ENCODE assay signal across 1 cellular context in the genomic region with DNA sequence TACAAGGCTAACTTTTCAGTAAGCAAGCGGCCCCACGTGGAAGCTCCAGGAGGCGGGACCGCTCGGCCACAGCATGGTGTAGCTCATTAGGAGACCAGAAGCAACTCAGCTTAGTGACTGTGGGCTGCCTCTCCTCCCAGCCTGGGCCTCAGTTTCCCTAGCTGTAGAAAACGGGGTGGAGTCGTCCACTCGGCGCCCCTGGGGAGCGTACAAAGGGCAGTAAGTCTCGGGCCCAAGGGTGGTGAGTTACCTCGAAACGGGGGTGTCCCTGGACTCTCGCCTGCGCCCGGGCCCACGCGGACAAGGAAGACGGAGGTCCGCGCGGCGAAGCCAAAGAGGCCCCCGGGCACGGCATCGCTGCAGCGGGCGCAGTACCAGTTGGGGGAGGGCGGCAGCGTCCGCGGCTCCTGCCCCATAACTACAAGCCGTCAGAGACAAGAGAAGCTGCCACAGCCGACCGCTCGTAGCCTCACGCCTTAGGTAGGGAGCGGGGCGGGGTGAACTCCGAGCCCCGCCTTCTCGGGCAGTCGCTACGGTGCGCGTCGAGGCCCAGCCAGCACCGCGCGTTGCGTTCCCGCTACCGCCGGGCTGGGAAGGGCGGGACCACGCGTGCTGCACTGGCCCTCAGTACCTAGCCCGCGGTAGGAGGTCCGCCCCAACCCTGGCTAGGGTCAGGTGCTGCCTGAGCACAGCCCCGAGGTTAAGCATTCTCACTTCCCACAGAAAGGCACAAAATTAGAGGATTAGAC.
TF ChIP-seq lines count a peak whose summit lies in the region.

A gene with protein sequence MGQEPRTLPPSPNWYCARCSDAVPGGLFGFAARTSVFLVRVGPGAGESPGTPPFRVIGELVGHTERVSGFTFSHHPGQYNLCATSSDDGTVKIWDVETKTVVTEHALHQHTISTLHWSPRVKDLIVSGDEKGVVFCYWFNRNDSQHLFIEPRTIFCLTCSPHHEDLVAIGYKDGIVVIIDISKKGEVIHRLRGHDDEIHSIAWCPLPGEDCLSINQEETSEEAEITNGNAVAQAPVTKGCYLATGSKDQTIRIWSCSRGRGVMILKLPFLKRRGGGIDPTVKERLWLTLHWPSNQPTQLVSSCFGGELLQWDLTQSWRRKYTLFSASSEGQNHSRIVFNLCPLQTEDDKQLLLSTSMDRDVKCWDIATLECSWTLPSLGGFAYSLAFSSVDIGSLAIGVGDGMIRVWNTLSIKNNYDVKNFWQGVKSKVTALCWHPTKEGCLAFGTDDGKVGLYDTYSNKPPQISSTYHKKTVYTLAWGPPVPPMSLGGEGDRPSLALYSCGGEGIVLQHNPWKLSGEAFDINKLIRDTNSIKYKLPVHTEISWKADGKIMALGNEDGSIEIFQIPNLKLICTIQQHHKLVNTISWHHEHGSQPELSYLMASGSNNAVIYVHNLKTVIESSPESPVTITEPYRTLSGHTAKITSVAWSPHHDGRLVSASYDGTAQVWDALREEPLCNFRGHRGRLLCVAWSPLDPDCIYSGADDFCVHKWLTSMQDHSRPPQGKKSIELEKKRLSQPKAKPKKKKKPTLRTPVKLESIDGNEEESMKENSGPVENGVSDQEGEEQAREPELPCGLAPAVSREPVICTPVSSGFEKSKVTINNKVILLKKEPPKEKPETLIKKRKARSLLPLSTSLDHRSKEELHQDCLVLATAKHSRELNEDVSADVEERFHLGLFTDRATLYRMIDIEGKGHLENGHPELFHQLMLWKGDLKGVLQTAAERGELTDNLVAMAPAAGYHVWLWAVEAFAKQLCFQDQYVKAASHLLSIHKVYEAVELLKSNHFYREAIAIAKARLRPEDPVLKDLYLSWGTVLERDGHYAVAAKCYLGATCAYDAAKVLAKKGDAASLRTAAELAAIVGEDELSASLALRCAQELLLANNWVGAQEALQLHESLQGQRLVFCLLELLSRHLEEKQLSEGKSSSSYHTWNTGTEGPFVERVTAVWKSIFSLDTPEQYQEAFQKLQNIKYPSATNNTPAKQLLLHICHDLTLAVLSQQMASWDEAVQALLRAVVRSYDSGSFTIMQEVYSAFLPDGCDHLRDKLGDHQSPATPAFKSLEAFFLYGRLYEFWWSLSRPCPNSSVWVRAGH (N-terminal part only) (minus strand): TSS at position 494 of the 749 bp plus-strand sequence. CDS start 78 bp downstream, at position 416.

TF ChIP-seq in HepG2, 621 proteins besides CTCF, POLR2A, EP300 and RAD21 (continued from another document and continues in another):
- TF ChIP-seq ZNF615 (CRISPR knock-in tag; IDR thresholded peaks at IDR 0.05; ENCODE audit: borderline replicate concordance) (0 out of 2 replicates have a peak, but pooled peaks have one; percentile 20), RXRA (CRISPR knock-in tag; IDR thresholded peaks at IDR 0.05) (peak; percentile 72), GTF3A (CRISPR knock-in tag; conservative IDR thresholded peaks at IDR 0.05) (peak; percentile 88; the same call in 1 of the 2 replicates), ZMYM4 (CRISPR knock-in tag; IDR thresholded peaks at IDR 0.05) (peak; percentile 97), ZNF574 (CRISPR knock-in tag; IDR thresholded peaks at IDR 0.05) (peak; percentile 93), ZNF282 (IDR thresholded peaks at IDR 0.05; ENCODE audit: partially characterized antibody) (no peak), THYN1 (CRISPR knock-in tag; IDR thresholded peaks at IDR 0.05; ENCODE audit: borderline replicate concordance, low read depth) (no peak), NFE2 (CRISPR knock-in tag; IDR thresholded peaks at IDR 0.05) (no peak), PITX1 (CRISPR knock-in tag; IDR thresholded peaks at IDR 0.05) (0 out of 2 replicates have a peak, but pooled peaks have one; percentile 22), PBX2 (CRISPR knock-in tag; IDR thresholded peaks at IDR 0.05) (no peak), ZNF552 (CRISPR knock-in tag; IDR thresholded peaks at IDR 0.05; ENCODE audit: borderline replicate concordance) (peak; percentile 65; the same call in 1 of the 2 replicates), ZC3H4 (CRISPR knock-in tag; IDR thresholded peaks at IDR 0.05; ENCODE audit: borderline replicate concordance) (no peak), ZNF160 (CRISPR knock-in tag; IDR thresholded peaks at IDR 0.05) (no peak), KDM2A (CRISPR knock-in tag; IDR thresholded peaks at IDR 0.05; ENCODE audit: borderline replicate concordance, low read depth) (peak; percentile 95), ZNF674 (CRISPR knock-in tag; IDR thresholded peaks at IDR 0.05; ENCODE audit: low read depth) (no peak), MTF2 (CRISPR knock-in tag; IDR thresholded peaks at IDR 0.05; ENCODE audit: borderline replicate concordance) (no peak; the same call in 1 of the 2 replicates), SNAPC4 (CRISPR knock-in tag; IDR thresholded peaks at IDR 0.05) (peak; percentile 53; the same call in 1 of the 2 replicates), ATF7-NPFF (CRISPR knock-in tag; IDR thresholded peaks at IDR 0.05; ENCODE audit: low read depth) (peak; percentile 91), ZSCAN25 (CRISPR knock-in tag; IDR thresholded peaks at IDR 0.05) (peak; percentile 62; the same call in 1 of the 2 replicates), ARID4A (CRISPR knock-in tag; IDR thresholded peaks at IDR 0.05; ENCODE audit: borderline replicate concordance) (peak; percentile 97), NFYC (CRISPR knock-in tag; IDR thresholded peaks at IDR 0.05) (no peak), HMGA1 (CRISPR knock-in tag; conservative IDR thresholded peaks at IDR 0.05) (no peak), MEIS1 (CRISPR knock-in tag; IDR thresholded peaks at IDR 0.05; ENCODE audit: borderline replicate concordance) (peak; percentile 86; the same call in 1 of the 2 replicates), ARHGAP35 (CRISPR knock-in tag; IDR thresholded peaks at IDR 0.05; ENCODE audit: borderline replicate concordance) (no peak), ZNF121 (CRISPR knock-in tag; IDR thresholded peaks at IDR 0.05) (peak; percentile 81; the same call in 1 of the 2 replicates)
- TF ChIP-seq, protein P1, sequence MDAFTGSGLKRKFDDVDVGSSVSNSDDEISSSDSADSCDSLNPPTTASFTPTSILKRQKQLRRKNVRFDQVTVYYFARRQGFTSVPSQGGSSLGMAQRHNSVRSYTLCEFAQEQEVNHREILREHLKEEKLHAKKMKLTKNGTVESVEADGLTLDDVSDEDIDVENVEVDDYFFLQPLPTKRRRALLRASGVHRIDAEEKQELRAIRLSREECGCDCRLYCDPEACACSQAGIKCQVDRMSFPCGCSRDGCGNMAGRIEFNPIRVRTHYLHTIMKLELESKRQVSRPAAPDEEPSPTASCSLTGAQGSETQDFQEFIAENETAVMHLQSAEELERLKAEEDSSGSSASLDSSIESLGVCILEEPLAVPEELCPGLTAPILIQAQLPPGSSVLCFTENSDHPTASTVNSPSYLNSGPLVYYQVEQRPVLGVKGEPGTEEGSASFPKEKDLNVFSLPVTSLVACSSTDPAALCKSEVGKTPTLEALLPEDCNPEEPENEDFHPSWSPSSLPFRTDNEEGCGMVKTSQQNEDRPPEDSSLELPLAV (CRISPR knock-in tag; conservative IDR thresholded peaks at IDR 0.05; ENCODE audit: low read depth): no peak
- TF ChIP-seq, protein P2, sequence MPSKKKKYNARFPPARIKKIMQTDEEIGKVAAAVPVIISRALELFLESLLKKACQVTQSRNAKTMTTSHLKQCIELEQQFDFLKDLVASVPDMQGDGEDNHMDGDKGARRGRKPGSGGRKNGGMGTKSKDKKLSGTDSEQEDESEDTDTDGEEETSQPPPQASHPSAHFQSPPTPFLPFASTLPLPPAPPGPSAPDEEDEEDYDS (CRISPR knock-in tag; IDR thresholded peaks at IDR 0.05): peak; percentile 89
